Comparison of ENCODE assay signal across 16 cellular contexts in the genomic region with DNA sequence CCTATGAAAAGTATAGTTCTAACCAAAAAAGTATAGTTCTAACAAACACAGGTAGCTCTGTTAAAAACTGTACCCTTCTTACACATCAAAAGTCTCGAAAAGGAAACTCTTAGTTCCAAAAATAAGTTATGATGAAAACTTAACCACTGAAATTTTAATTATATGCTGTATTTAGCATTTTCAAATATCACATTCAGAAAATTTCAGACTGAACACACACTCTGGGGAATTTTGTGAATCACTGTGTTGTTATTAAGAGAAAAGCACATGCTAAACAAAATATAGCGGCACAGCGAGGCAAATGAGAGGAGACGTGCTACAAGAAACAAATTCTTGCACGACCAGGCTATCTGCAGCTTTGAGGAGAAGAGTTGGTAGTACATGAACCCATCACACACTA. TPM values are rescaled to one million over a fixed set of nuclear protein-coding genes. Genes with fewer than 3 reads are reported as not detected.
DNase-seq lines count a peak whose midpoint lies in the region; ATAC-seq and TF ChIP-seq lines count a peak whose summit lies in the region.
"Had no signal": no experiment of that assay in that cellular context is flagged by ENCODE, and none has a peak within 500 bp of the region (broad histone marks: within the 10 kb centered on the region; RNA-seq: fewer than 3 reads in every experiment).

No MANE protein-coding gene starts in this region.

- H3K4me1 ChIP-seq in CD4-positive, alpha-beta memory T cell (ENCODE audit: insufficient read depth, low read length) = peaks cover 28% of the 10 kb centered on the region
- peaks cover 24% of the 10 kb centered on the region for H3K4me1 ChIP-seq in upper lobe of right lung

- ATAC-seq in GM19395 (IDR thresholded peaks at IDR 0.05; ENCODE audit: unreplicated experiment) (peak; percentile 38), HG03565 (IDR thresholded peaks at IDR 0.05; ENCODE audit: unreplicated experiment) (peak; percentile 24), upper lobe of right lung (no peak)
- no peak for ATAC-seq in central memory CD8-positive, alpha-beta T cell (replicated peaks; ENCODE audit: extremely low read depth, poor library complexity, severe bottlenecking)
- ATAC-seq: K562, SK-N-SH treated with all-trans-retinoic acid at 6 μM for 48 hours had no signal

- no peaks in the 10 kb centered on the region for H3K9me3 ChIP-seq in CD4-positive, alpha-beta memory T cell (ENCODE audit: control insufficient read depth in 1 of 2, low read length in 2 of 2)
- no peaks in the 10 kb centered on the region for H3K9me3 ChIP-seq in upper lobe of right lung
- H3K9me3 ChIP-seq: thyroid gland had no signal

- no peak for DNase-seq in CD4-positive, alpha-beta memory T cell
- DNase-seq in central memory CD8-positive, alpha-beta T cell (ENCODE audit: low spot score in 2 of 2) = no peak
- DNase-seq in upper lobe of right lung (no peak), SKM-1 treated with dmso at 0.1 percent for 144 hours (lab: John Stamatoyannopoulos, UW; ENCODE audit: unreplicated experiment) (no peak), T-helper 1 cell (no peak), foreskin melanocyte (no peak)
- DNase-seq: activated gamma-delta T cell; COR-L47; NCI-H510A; nephron progenitor cell; stimulated activated CD4-positive, alpha-beta T cell treated with anti-CD3 and anti-CD28 coated beads, Interleukin-4, amount 100 ng/mL, for 4 hours; thyroid gland had no signal

- H3K27ac Mint-ChIP-seq in CD4-positive, alpha-beta memory T cell = peak overlapping the region in 3 of 7 donors; percentile 13 to 78 (median 32)
- no peak overlapping the region for H3K27ac Mint-ChIP-seq in central memory CD8-positive, alpha-beta T cell (ENCODE audit: low read depth)
- H3K27ac Mint-ChIP-seq: nephron progenitor cell had no signal

- H3K27ac ChIP-seq in CD4-positive, alpha-beta memory T cell (ENCODE audit: low read depth, low read length) = no peak overlapping the region
- H3K27ac ChIP-seq in upper lobe of right lung = no peak overlapping the region
- H3K27ac ChIP-seq: thyroid gland had no signal

- CTCF ChIA-PET in CD4-positive, alpha-beta memory T cell (lab: Charles Lee; ENCODE audit: partially characterized antibody) = interaction anchor here (1.8 kb wide), 1 partner anchor 29 kb away, joined by 4 read pairs; no protein-coding TSS in a partner anchor

- no peaks in the 10 kb centered on the region for H3K27me3 ChIP-seq in CD4-positive, alpha-beta memory T cell (ENCODE audit: insufficient read depth, low read length)
- no peaks in the 10 kb centered on the region for H3K27me3 ChIP-seq in upper lobe of right lung
- H3K27me3 ChIP-seq: thyroid gland had no signal

- H3K27me3 Mint-ChIP-seq in CD4-positive, alpha-beta memory T cell = peaks cover 0 to 1% of the 10 kb centered on the region in 2 donors
- H3K27me3 Mint-ChIP-seq in central memory CD8-positive, alpha-beta T cell = no peaks in the 10 kb centered on the region

- no peak for TF ChIP-seq CTCF in upper lobe of right lung (IDR thresholded peaks at IDR 0.05)

- peaks cover 25 to 31% (median 28%) of the 10 kb centered on the region in 4 donors for H3K4me1 Mint-ChIP-seq in CD4-positive, alpha-beta memory T cell
- H3K4me1 Mint-ChIP-seq in central memory CD8-positive, alpha-beta T cell = peaks cover 60% of the 10 kb centered on the region

- H3K9me3 Mint-ChIP-seq in CD4-positive, alpha-beta memory T cell = peaks cover 0 to 2% (median 0%) of the 10 kb centered on the region in 8 donors
- H3K9me3 Mint-ChIP-seq in central memory CD8-positive, alpha-beta T cell = no peaks in the 10 kb centered on the region
- H3K9me3 Mint-ChIP-seq: nephron progenitor cell had no signal

- no peaks in the 10 kb centered on the region for H3K36me3 Mint-ChIP-seq in CD4-positive, alpha-beta memory T cell
- H3K36me3 Mint-ChIP-seq in central memory CD8-positive, alpha-beta T cell (ENCODE audit: insufficient read depth) = peaks cover 7% of the 10 kb centered on the region

- POLR2A ChIA-PET in CD4-positive, alpha-beta memory T cell (lab: Charles Lee; ENCODE audit: partially characterized antibody) = interaction anchor here (1.0 kb wide), 1 partner anchor 30 kb away, joined by 5 read pairs; a partner anchor contains a TSS

- H3K4me3 Mint-ChIP-seq in CD4-positive, alpha-beta memory T cell = peak overlapping the region; percentile 60 to 83 (median 78)
- H3K4me3 Mint-ChIP-seq in central memory CD8-positive, alpha-beta T cell = peak overlapping the region; percentile 50
- H3K4me3 Mint-ChIP-seq: nephron progenitor cell had no signal

- H3K36me3 ChIP-seq in CD4-positive, alpha-beta memory T cell (ENCODE audit: insufficient read depth, low read length) = no peaks in the 10 kb centered on the region
- H3K36me3 ChIP-seq in upper lobe of right lung = no peaks in the 10 kb centered on the region
- H3K36me3 ChIP-seq: thyroid gland had no signal

- H3K4me3 ChIP-seq in CD4-positive, alpha-beta memory T cell (ENCODE audit: low read length in 2 of 2) = no peak overlapping the region
- H3K4me3 ChIP-seq in upper lobe of right lung = no peak overlapping the region
- H3K4me3 ChIP-seq: K562, thyroid gland had no signal

- intact Hi-C loops in CD4-positive, alpha-beta memory T cell (cut with micrococcal nuclease) = no loop called here
- intact Hi-C loops in upper lobe of right lung (cut with DNase I) = no loop called here

RNA-seq across cellular contexts. Expression of a gene that starts 30.4 kb away (rescaled TPM):
- total RNA-seq in CD4-positive, alpha-beta memory T cell = 1 to 10 TPM; 1.6 to 2.9 TPM
- polyA plus RNA-seq in CD4-positive, alpha-beta memory T cell = 1 to 10 TPM in 1 of 2 donors, under 1 TPM in 1; 0.43 to 2.0 TPM
- 8.5 TPM for total RNA-seq in upper lobe of right lung
- total RNA-seq: K562 had no signal
- polyA plus RNA-seq: K562 had no signal

Comparison
In these comparisons a context has a peak if more than half of its experiments do, and no peak if none do; other contexts are left out.
1. ATAC-seq: peak in GM19395 (single experiment) and HG03565 (single experiment); none in central memory CD8-positive, alpha-beta T cell (single experiment) and upper lobe of right lung (single experiment).